ENCODE assay signal across 1 cellular context in genomic region chr12:94435511-94435927, GRCh38.
TF ChIP-seq lines count a peak whose summit lies in the region.

No MANE protein-coding gene starts in this region.

TF ChIP-seq in K562, 482 proteins besides CTCF, POLR2A, EP300 and RAD21:
- TF ChIP-seq AFF4 (CRISPR knock-in tag; IDR thresholded peaks at IDR 0.05), result no peak
- TF ChIP-seq PKNOX1 (IDR thresholded peaks at IDR 0.05), result peak; percentile 24; the same call in 1 of the 2 replicates
- no peak for TF ChIP-seq LARP7 (IDR thresholded peaks at IDR 0.05)
- TF ChIP-seq STAT5A (IDR thresholded peaks at IDR 0.05; ENCODE audit: borderline replicate concordance, low read length), result no peak
